In genomic region chr2:196314780-196315179, GRCh38 we compare ENCODE assay signal across 15 cellular contexts.
DNase-seq lines count a peak whose midpoint lies in the region; TF ChIP-seq lines count a peak whose summit lies in the region.
"Had no signal": no experiment of that assay in that cellular context is flagged by ENCODE, and none has a peak within 500 bp of the region (broad histone marks: within the 10 kb centered on the region; RNA-seq: fewer than 3 reads in every experiment).

No MANE protein-coding gene starts in this region.

- H3K36me3 ChIP-seq in endodermal cell (ENCODE audit: control insufficient read depth, insufficient read depth, low read length) = peaks cover 3% of the 10 kb centered on the region
- H3K36me3 ChIP-seq: BE2C had no signal

- H3K27ac ChIP-seq in endodermal cell (ENCODE audit: low read depth, low read length) = no peak overlapping the region
- H3K27ac ChIP-seq: KMS-11 had no signal

- no peaks in the 10 kb centered on the region for H3K27me3 Mint-ChIP-seq in endodermal cell (ENCODE audit: insufficient read depth)
- no peaks in the 10 kb centered on the region for H3K27me3 Mint-ChIP-seq in mesothelial cell of epicardium (ENCODE audit: low read depth)
- H3K27me3 Mint-ChIP-seq: naive thymus-derived CD8-positive, alpha-beta T cell; progenitor cell of endocrine pancreas had no signal

- WGBS in endodermal cell (ENCODE audit: insufficient coverage in 1 of 2, insufficient read length in 1 of 2), 2 experiments = 83 to 87% methylated on average over 2 to 3 of the region's 4 CpGs

- no peak overlapping the region for H3K4me3 ChIP-seq in endodermal cell (ENCODE audit: low read length)

- H3K4me3 Mint-ChIP-seq in endodermal cell = no peak overlapping the region
- no peak overlapping the region for H3K4me3 Mint-ChIP-seq in mesothelial cell of epicardium
- H3K4me3 Mint-ChIP-seq: activated CD8-positive, alpha-beta T cell treated with anti-CD3 and anti-CD28 coated beads, Interleukin-2, amount 10 ng/mL, durations not matched to agents 7 days and 5 days; naive thymus-derived CD8-positive, alpha-beta T cell had no signal

- H3K4me1 Mint-ChIP-seq in endodermal cell (peaks cover 12% of the 10 kb centered on the region), mesothelial cell of epicardium (peaks cover 20% of the 10 kb centered on the region)

- peak; percentile 53 for DNase-seq in ELR (ENCODE audit: low read depth)
- DNase-seq in M059J (ENCODE audit: low read depth) = peak; percentile 81
- peak; percentile 61 for DNase-seq in endodermal cell
- DNase-seq in mesothelial cell of epicardium (ENCODE audit: low spot score in 2 of 2, unreplicated experiment in 2 of 2) = no peak
- no peak for DNase-seq in erythroblast (lab: John Stamatoyannopoulos, UW)
- no peak for DNase-seq in SHP77 treated with DMSO at 0.1 percent for 48 hours (lab: John Stamatoyannopoulos, UW)
- DNase-seq in stimulated activated CD4-positive, alpha-beta T cell treated with anti-CD3 and anti-CD28 coated beads, Interleukin-2, amount 100 ng/mL, for 48 hours = no peak
- DNase-seq: activated CD8-positive, alpha-beta T cell treated with anti-CD3 and anti-CD28 coated beads, Interleukin-2, amount 10 ng/mL, durations not matched to agents 7 days and 5 days; BE2C; naive thymus-derived CD8-positive, alpha-beta T cell; NCI-H1417 treated with DMSO at 0.1 percent for 48 hours; NCI-H2227 treated with DMSO at 0.1 percent for 48 hours; stimulated activated CD4-positive, alpha-beta T cell treated with anti-CD3 and anti-CD28 coated beads, Interleukin-15, amount 100 ng/mL, for 24 hours had no signal

- no peaks in the 10 kb centered on the region for H3K4me1 ChIP-seq in endodermal cell (ENCODE audit: control insufficient read depth, insufficient read depth, low read length)
- H3K4me1 ChIP-seq: BE2C had no signal

- no peak overlapping the region for H3K9ac ChIP-seq in endodermal cell (ENCODE audit: extremely low read depth, low read length, poor library complexity, severe bottlenecking)
- H3K9ac ChIP-seq: KMS-11 had no signal

- H3K27ac Mint-ChIP-seq in endodermal cell = peak overlapping the region; percentile 73
- peak overlapping the region; percentile 36 for H3K27ac Mint-ChIP-seq in mesothelial cell of epicardium
- H3K27ac Mint-ChIP-seq: activated CD8-positive, alpha-beta T cell treated with anti-CD3 and anti-CD28 coated beads, Interleukin-2, amount 10 ng/mL, durations not matched to agents 7 days and 5 days; naive thymus-derived CD8-positive, alpha-beta T cell; progenitor cell of endocrine pancreas had no signal

- no peaks in the 10 kb centered on the region for H3K9me3 Mint-ChIP-seq in endodermal cell
- H3K9me3 Mint-ChIP-seq in mesothelial cell of epicardium = no peaks in the 10 kb centered on the region
- H3K9me3 Mint-ChIP-seq: naive thymus-derived CD8-positive, alpha-beta T cell had no signal

- H3K27me3 ChIP-seq in endodermal cell (ENCODE audit: control insufficient read depth, insufficient read depth, low read length, poor library complexity, severe bottlenecking) = no peaks in the 10 kb centered on the region
- H3K27me3 ChIP-seq: BE2C had no signal

- no peaks in the 10 kb centered on the region for H3K9me3 ChIP-seq in endodermal cell (ENCODE audit: control insufficient read depth, low read length)
- H3K9me3 ChIP-seq: BE2C had no signal

- TF ChIP-seq POLR2A in erythroblast (IDR thresholded peaks at IDR 0.05; ENCODE audit: low read length) = no peak

- TF ChIP-seq CTCF in endodermal cell (conservative IDR thresholded peaks at IDR 0.05) = no peak
- TF ChIP-seq CTCF in mesothelial cell of epicardium (IDR thresholded peaks at IDR 0.05; ENCODE audit: unreplicated experiment) = no peak

- H3K36me3 Mint-ChIP-seq in endodermal cell (ENCODE audit: low read depth) = peaks cover 20% of the 10 kb centered on the region
- peaks cover 22% of the 10 kb centered on the region for H3K36me3 Mint-ChIP-seq in mesothelial cell of epicardium
- H3K36me3 Mint-ChIP-seq: naive thymus-derived CD8-positive, alpha-beta T cell had no signal

Comparison
In these comparisons a context has a peak if more than half of its experiments do, and no peak if none do; other contexts are left out.
1. DNase-seq: peak in ELR (single experiment), M059J (single experiment) and endodermal cell (single experiment); none in mesothelial cell of epicardium (0 of 2), erythroblast (0 of 2), SHP77 treated with DMSO at 0.1 percent for 48 hours (single experiment) and stimulated activated CD4-positive, alpha-beta T cell treated with anti-CD3 and anti-CD28 coated beads, Interleukin-2, amount 100 ng/mL, for 48 hours (0 of 2).